1 cellular context compared by ENCODE assay signal in genomic region chr4:6901669-6902317, GRCh38.
TF ChIP-seq lines count a peak whose summit lies in the region.

No MANE protein-coding gene starts in this region.

TF ChIP-seq in A549, 52 proteins besides CTCF, POLR2A, EP300 and RAD21:
- TF ChIP-seq ZSCAN20 (CRISPR knock-in tag; IDR thresholded peaks at IDR 0.05) (no peak), HOXB13 (CRISPR knock-in tag; IDR thresholded peaks at IDR 0.05; ENCODE audit: low read depth) (no peak), HOXA7 (CRISPR knock-in tag; IDR thresholded peaks at IDR 0.05) (no peak), PHF8 (IDR thresholded peaks at IDR 0.05; ENCODE audit: borderline replicate concordance, low read depth) (no peak), ZFP36 (IDR thresholded peaks at IDR 0.05; ENCODE audit: borderline replicate concordance, partially characterized antibody) (no peak), MAZ (IDR thresholded peaks at IDR 0.05; ENCODE audit: borderline replicate concordance, low read depth, low read length) (no peak), SREBF2 (IDR thresholded peaks at IDR 0.05) (no peak), NFE2L2 (conservative IDR thresholded peaks at IDR 0.05; ENCODE audit: low read length) (no peak), CBX8 (IDR thresholded peaks at IDR 0.05) (no peak), HMGXB4 (CRISPR knock-in tag; IDR thresholded peaks at IDR 0.05; ENCODE audit: borderline replicate concordance) (no peak)
